In the genomic region with DNA sequence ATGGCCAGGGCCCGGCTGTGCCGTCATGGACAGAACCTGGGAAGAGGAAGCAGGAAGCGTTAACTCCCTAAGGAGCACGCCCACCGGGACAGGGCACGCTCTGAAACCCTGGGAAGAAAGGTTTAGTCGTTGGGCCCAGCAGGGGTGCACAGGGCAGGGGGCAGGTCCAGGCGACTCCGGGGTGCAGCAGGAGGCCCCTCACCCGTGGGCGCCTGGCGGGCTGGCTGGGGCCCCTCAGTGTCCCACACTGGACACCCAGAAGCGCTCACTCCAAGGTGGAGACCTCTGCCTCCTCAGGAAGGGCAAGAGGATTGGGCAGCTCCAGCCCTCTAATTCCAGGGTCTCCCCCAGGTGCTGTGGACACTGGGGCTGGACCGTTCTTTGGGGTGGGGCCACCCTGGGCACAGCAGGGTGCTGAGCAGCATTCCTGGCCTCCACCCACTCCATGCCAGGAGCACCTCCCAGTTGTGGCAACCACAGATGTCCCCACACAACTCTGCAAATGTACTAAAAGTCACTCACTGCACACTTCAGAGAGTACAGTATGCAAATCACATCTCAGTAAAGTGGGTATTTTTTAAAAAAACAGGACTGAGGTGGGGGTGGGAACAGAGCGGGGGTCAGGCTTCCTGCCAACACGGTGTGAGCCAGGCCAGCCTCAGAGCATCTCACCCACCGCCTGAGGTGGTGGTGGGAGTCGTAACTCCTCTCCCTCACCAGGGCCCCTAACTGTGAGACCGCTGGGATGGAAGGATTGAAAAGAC, we compare ENCODE assay signal across 1 cellular context.
TF ChIP-seq lines count a peak whose summit lies in the region.

No MANE protein-coding gene starts in this region.

TF ChIP-seq in IMR-90, 13 proteins besides CTCF, POLR2A, EP300 and RAD21:
- no peak for TF ChIP-seq CEBPB (IDR thresholded peaks at IDR 0.05; ENCODE audit: low read depth, low read length)
- TF ChIP-seq SMC3 (IDR thresholded peaks at IDR 0.05; ENCODE audit: low read depth, low read length) = no peak
- no peak for TF ChIP-seq RCOR1 (IDR thresholded peaks at IDR 0.05; ENCODE audit: insufficient replicate concordance, low read length)
- no peak for TF ChIP-seq RFX5 (IDR thresholded peaks at IDR 0.05; ENCODE audit: low read depth, low read length)
- TF ChIP-seq MAZ (IDR thresholded peaks at IDR 0.05; ENCODE audit: borderline replicate concordance, low read depth, low read length) = no peak
- no peak for TF ChIP-seq MAFK (IDR thresholded peaks at IDR 0.05; ENCODE audit: low read depth, low read length)
